19 cellular contexts compared by ENCODE assay signal in the genomic region with DNA sequence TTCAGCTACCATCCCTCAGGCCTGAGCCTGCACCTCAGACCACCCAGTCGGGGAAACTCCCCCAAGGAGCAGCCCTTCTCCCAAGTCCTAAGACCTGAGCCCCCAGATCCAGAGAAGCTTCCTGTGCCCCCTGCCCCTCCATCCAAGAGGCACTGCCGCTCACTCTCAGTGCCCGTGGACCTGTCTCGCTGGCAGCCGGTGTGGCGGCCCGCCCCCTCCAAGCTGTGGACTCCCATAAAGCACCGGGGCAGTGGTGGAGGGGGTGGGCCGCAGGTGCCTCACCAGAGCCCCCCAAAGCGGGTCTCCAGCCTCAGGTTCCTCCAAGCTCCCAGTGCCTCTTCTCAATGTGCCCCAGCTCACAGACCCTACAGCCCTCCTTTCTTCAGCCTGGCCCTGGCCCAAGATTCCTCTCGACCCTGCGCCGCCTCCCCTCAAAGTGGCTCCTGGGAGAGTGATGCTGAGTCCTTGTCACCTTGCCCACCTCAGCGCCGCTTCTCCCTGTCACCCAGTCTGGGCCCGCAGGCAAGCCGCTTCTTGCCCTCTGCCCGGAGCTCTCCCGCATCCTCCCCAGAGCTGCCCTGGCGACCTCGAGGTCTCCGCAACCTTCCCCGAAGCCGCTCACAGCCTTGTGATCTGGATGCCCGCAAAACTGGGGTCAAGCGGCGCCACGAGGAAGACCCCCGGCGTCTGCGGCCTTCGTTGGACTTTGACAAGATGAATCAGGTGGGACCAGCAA. TPM values are rescaled to one million over a fixed set of nuclear protein-coding genes. Genes with fewer than 3 reads are reported as not detected.
"Had no signal": no experiment of that assay in that cellular context is flagged by ENCODE, and none has a peak within 500 bp of the region (broad histone marks: within the 10 kb centered on the region; RNA-seq: fewer than 3 reads in every experiment).

No MANE protein-coding gene starts in this region.

- DNase-seq: effector CD4-positive, alpha-beta T cell; gastrocnemius medialis; immature natural killer cell; left cardiac atrium; left ventricle myocardium superior; mesendoderm; naive B cell; spleen; stimulated activated CD4-positive, alpha-beta T cell treated with anti-CD3 and anti-CD28 coated beads, Interleukin-15, amount 100 ng/mL, for 24 hours; stimulated activated CD4-positive, alpha-beta T cell treated with anti-CD3 and anti-CD28 coated beads, Interleukin-1b, Interleukin-23, amount 100 ng/mL, for 48 hours; stimulated activated CD4-positive, alpha-beta T cell treated with anti-CD3 and anti-CD28 coated beads, Interleukin-4, amount 100 ng/mL, for 24 hours; stimulated activated naive CD4-positive, alpha-beta T cell; thyroid gland had no signal

- H3K27me3 ChIP-seq: esophagus muscularis mucosa, gastrocnemius medialis, spleen, suprapubic skin, thyroid gland had no signal

- H3K4me3 Mint-ChIP-seq: immature natural killer cell, nephron, type B pancreatic cell had no signal

- H3K9me3 ChIP-seq: esophagus muscularis mucosa, gastrocnemius medialis, spleen, suprapubic skin, thyroid gland had no signal

- ATAC-seq: gastrocnemius medialis, left cardiac atrium, left ventricle myocardium superior, sciatic nerve had no signal

- H3K9me3 Mint-ChIP-seq: immature natural killer cell, naive B cell, nephron, type B pancreatic cell had no signal

- H3K27ac ChIP-seq: coronary artery, esophagus muscularis mucosa, gastrocnemius medialis, suprapubic skin, thyroid gland had no signal

- H3K27me3 Mint-ChIP-seq: naive B cell, type B pancreatic cell had no signal

- H3K4me3 ChIP-seq: coronary artery, esophagus muscularis mucosa, gastrocnemius medialis, spleen, suprapubic skin, thyroid gland had no signal

- H3K27ac Mint-ChIP-seq: immature natural killer cell, nephron had no signal

RNA-seq across cellular contexts. Expression of a gene that starts 13.5 kb away (rescaled TPM):
- total RNA-seq: gastrocnemius medialis, left ventricle myocardium superior, sciatic nerve had no signal
